ENCODE assay signal across 21 cellular contexts in genomic region chr9:133440884-133441283, GRCh38. TPM values are rescaled to one million over a fixed set of nuclear protein-coding genes. Genes with fewer than 3 reads are reported as not detected.
DNase-seq lines count a peak whose midpoint lies in the region; ATAC-seq and TF ChIP-seq lines count a peak whose summit lies in the region.
"Had no signal": no experiment of that assay in that cellular context is flagged by ENCODE, and none has a peak within 500 bp of the region (broad histone marks: within the 10 kb centered on the region; RNA-seq: fewer than 3 reads in every experiment).

No MANE protein-coding gene starts in this region.

- POLR2A ChIA-PET in activated CD8-positive, alpha-beta T cell treated with anti-CD3 and anti-CD28 coated beads for 36 hours (lab: Charles Lee): no interaction called here
- POLR2A ChIA-PET in activated CD8-positive, alpha-beta T cell treated with anti-CD3 and anti-CD28 coated beads, Interleukin-2, amount 10 ng/mL, durations not matched to agents 7 days and 5 days (lab: Charles Lee): no interaction called here

- no peak overlapping the region for H3K4me3 Mint-ChIP-seq in activated CD8-positive, alpha-beta T cell treated with anti-CD3 and anti-CD28 coated beads for 36 hours
- H3K4me3 Mint-ChIP-seq in activated CD8-positive, alpha-beta T cell treated with anti-CD3 and anti-CD28 coated beads, Interleukin-2, amount 10 ng/mL, durations not matched to agents 7 days and 5 days: no peak overlapping the region
- H3K4me3 Mint-ChIP-seq in effector memory CD8-positive, alpha-beta T cell: no peak overlapping the region
- H3K4me3 Mint-ChIP-seq in activated naive CD8-positive, alpha-beta T cell treated with anti-CD3 and anti-CD28 coated beads, Interleukin-2, amount 50 U/mL, for 24 hours: no peak overlapping the region
- H3K4me3 Mint-ChIP-seq: activated T-cell treated with anti-CD3 and anti-CD28 coated beads, Interleukin-2, amount 50 U/mL, for 4 hours; CD4-positive, alpha-beta memory T cell; H9 had no signal

- H3K27ac Mint-ChIP-seq in activated CD8-positive, alpha-beta T cell treated with anti-CD3 and anti-CD28 coated beads for 36 hours: no peak overlapping the region
- no peak overlapping the region for H3K27ac Mint-ChIP-seq in activated CD8-positive, alpha-beta T cell treated with anti-CD3 and anti-CD28 coated beads, Interleukin-2, amount 10 ng/mL, durations not matched to agents 7 days and 5 days
- H3K27ac Mint-ChIP-seq in effector memory CD8-positive, alpha-beta T cell: no peak overlapping the region
- H3K27ac Mint-ChIP-seq in activated naive CD8-positive, alpha-beta T cell treated with anti-CD3 and anti-CD28 coated beads, Interleukin-2, amount 50 U/mL, for 24 hours: no peak overlapping the region
- H3K27ac Mint-ChIP-seq: H9 had no signal

- peak; percentile 51 for ATAC-seq in activated CD8-positive, alpha-beta T cell treated with anti-CD3 and anti-CD28 coated beads for 36 hours
- no peak for ATAC-seq in activated CD8-positive, alpha-beta T cell treated with anti-CD3 and anti-CD28 coated beads, Interleukin-2, amount 10 ng/mL, durations not matched to agents 7 days and 5 days
- peak; percentile 47 for ATAC-seq in HG03432 (IDR thresholded peaks at IDR 0.05; ENCODE audit: unreplicated experiment)
- ATAC-seq in effector memory CD8-positive, alpha-beta T cell (replicated peaks): peak; percentile 58
- ATAC-seq in activated naive CD8-positive, alpha-beta T cell treated with anti-CD3 and anti-CD28 coated beads, Interleukin-2, amount 50 U/mL, for 24 hours: no peak
- ATAC-seq: activated T-cell treated with anti-CD3 and anti-CD28 coated beads, Interleukin-2, amount 50 U/mL, for 4 hours; left lobe of liver; stimulated activated naive CD8-positive, alpha-beta T cell treated with anti-CD3 and anti-CD28 coated beads, Interleukin-15, Interleukin-2, amounts not matched to agents 100 U/mL and 50 U/mL, for 24 hours had no signal

- 61 to 86% methylated on average over 12 of the region's 12 CpGs for WGBS in lower leg skin, 2 donors

- CTCF ChIA-PET in activated CD8-positive, alpha-beta T cell treated with anti-CD3 and anti-CD28 coated beads for 36 hours (lab: Charles Lee): interaction anchor here (1.4 kb wide), 1 partner anchor 24 kb away, joined by 4 read pairs; no protein-coding TSS in a partner anchor
- CTCF ChIA-PET in activated CD8-positive, alpha-beta T cell treated with anti-CD3 and anti-CD28 coated beads, Interleukin-2, amount 10 ng/mL, durations not matched to agents 7 days and 5 days (lab: Charles Lee): no interaction called here

- H3K9me3 Mint-ChIP-seq in activated CD8-positive, alpha-beta T cell treated with anti-CD3 and anti-CD28 coated beads for 36 hours: no peaks in the 10 kb centered on the region
- no peaks in the 10 kb centered on the region for H3K9me3 Mint-ChIP-seq in activated CD8-positive, alpha-beta T cell treated with anti-CD3 and anti-CD28 coated beads, Interleukin-2, amount 10 ng/mL, durations not matched to agents 7 days and 5 days (ENCODE audit: insufficient read depth)
- no peaks in the 10 kb centered on the region for H3K9me3 Mint-ChIP-seq in effector memory CD8-positive, alpha-beta T cell
- no peaks in the 10 kb centered on the region for H3K9me3 Mint-ChIP-seq in activated naive CD8-positive, alpha-beta T cell treated with anti-CD3 and anti-CD28 coated beads, Interleukin-2, amount 50 U/mL, for 24 hours
- H3K9me3 Mint-ChIP-seq: activated T-cell treated with anti-CD3 and anti-CD28 coated beads, Interleukin-2, amount 50 U/mL, for 4 hours; CD4-positive, alpha-beta memory T cell; H9 had no signal

- intact Hi-C loops in activated CD8-positive, alpha-beta T cell treated with anti-CD3 and anti-CD28 coated beads for 36 hours (cut with micrococcal nuclease): no loop called here
- intact Hi-C loops in lower leg skin (cut with DNase I; ENCODE audit: low total_unique reads): no loop called here

- no peaks in the 10 kb centered on the region for H3K36me3 Mint-ChIP-seq in activated CD8-positive, alpha-beta T cell treated with anti-CD3 and anti-CD28 coated beads for 36 hours (ENCODE audit: low read depth)
- no peaks in the 10 kb centered on the region for H3K36me3 Mint-ChIP-seq in activated CD8-positive, alpha-beta T cell treated with anti-CD3 and anti-CD28 coated beads, Interleukin-2, amount 10 ng/mL, durations not matched to agents 7 days and 5 days (ENCODE audit: low read depth)
- no peaks in the 10 kb centered on the region for H3K36me3 Mint-ChIP-seq in effector memory CD8-positive, alpha-beta T cell (ENCODE audit: insufficient read depth)
- no peaks in the 10 kb centered on the region for H3K36me3 Mint-ChIP-seq in activated naive CD8-positive, alpha-beta T cell treated with anti-CD3 and anti-CD28 coated beads, Interleukin-2, amount 50 U/mL, for 24 hours (ENCODE audit: low read depth)
- H3K36me3 Mint-ChIP-seq: CD4-positive, alpha-beta memory T cell had no signal

- no peak for DNase-seq in activated CD8-positive, alpha-beta T cell treated with anti-CD3 and anti-CD28 coated beads for 36 hours
- no peak for DNase-seq in activated CD8-positive, alpha-beta T cell treated with anti-CD3 and anti-CD28 coated beads, Interleukin-2, amount 10 ng/mL, durations not matched to agents 7 days and 5 days
- no peak for DNase-seq in effector memory CD8-positive, alpha-beta T cell
- peak; percentile 22 for DNase-seq in superior temporal gyrus (ENCODE audit: extremely low spot score)
- DNase-seq in activated naive CD8-positive, alpha-beta T cell treated with anti-CD3 and anti-CD28 coated beads, Interleukin-2, amount 50 U/mL, for 24 hours: no peak
- DNase-seq in NCI-H2227 (lab: John Stamatoyannopoulos, UW; ENCODE audit: unreplicated experiment): no peak
- DNase-seq in lower leg skin (ENCODE audit: low spot score in 2 of 2): no peak
- DNase-seq: 8988T; activated T-cell treated with anti-CD3 and anti-CD28 coated beads, Interleukin-2, amount 50 U/mL, for 4 hours; central memory CD4-positive, alpha-beta T cell; effector CD8-positive, alpha-beta T cell; H9; NCI-H146; NCI-H446; PC-9; stimulated activated naive CD8-positive, alpha-beta T cell treated with anti-CD3 and anti-CD28 coated beads, Interleukin-15, Interleukin-2, amounts not matched to agents 100 U/mL and 50 U/mL, for 24 hours; upper lobe of left lung had no signal

- no peak overlapping the region for H3K4me3 ChIP-seq in lower leg skin (ENCODE audit: low read depth, poor library complexity, severe bottlenecking)
- H3K4me3 ChIP-seq: PC-9, SK-N-MC, upper lobe of left lung had no signal

- TF ChIP-seq CTCF in activated CD8-positive, alpha-beta T cell treated with anti-CD3 and anti-CD28 coated beads for 36 hours (IDR thresholded peaks at IDR 0.05): no peak
- no peak for TF ChIP-seq CTCF in lower leg skin (IDR thresholded peaks at IDR 0.05)

- no peaks in the 10 kb centered on the region for H3K27me3 Mint-ChIP-seq in activated CD8-positive, alpha-beta T cell treated with anti-CD3 and anti-CD28 coated beads for 36 hours
- H3K27me3 Mint-ChIP-seq in activated CD8-positive, alpha-beta T cell treated with anti-CD3 and anti-CD28 coated beads, Interleukin-2, amount 10 ng/mL, durations not matched to agents 7 days and 5 days (ENCODE audit: low read depth): no peaks in the 10 kb centered on the region
- H3K27me3 Mint-ChIP-seq in effector memory CD8-positive, alpha-beta T cell: peaks cover 6 to 10% of the 10 kb centered on the region in 2 donors
- no peaks in the 10 kb centered on the region for H3K27me3 Mint-ChIP-seq in activated naive CD8-positive, alpha-beta T cell treated with anti-CD3 and anti-CD28 coated beads, Interleukin-2, amount 50 U/mL, for 24 hours
- H3K27me3 Mint-ChIP-seq: CD4-positive, alpha-beta memory T cell had no signal

- H3K4me1 Mint-ChIP-seq in activated CD8-positive, alpha-beta T cell treated with anti-CD3 and anti-CD28 coated beads for 36 hours (ENCODE audit: low read depth): peaks cover 5% of the 10 kb centered on the region
- no peaks in the 10 kb centered on the region for H3K4me1 Mint-ChIP-seq in activated CD8-positive, alpha-beta T cell treated with anti-CD3 and anti-CD28 coated beads, Interleukin-2, amount 10 ng/mL, durations not matched to agents 7 days and 5 days (ENCODE audit: low read depth)
- H3K4me1 Mint-ChIP-seq in effector memory CD8-positive, alpha-beta T cell (ENCODE audit: low read depth in 2 of 2): peaks cover 0 to 2% of the 10 kb centered on the region in 2 donors
- H3K4me1 Mint-ChIP-seq in activated naive CD8-positive, alpha-beta T cell treated with anti-CD3 and anti-CD28 coated beads, Interleukin-2, amount 50 U/mL, for 24 hours: peaks cover 7% of the 10 kb centered on the region
- H3K4me1 Mint-ChIP-seq: CD4-positive, alpha-beta memory T cell; H9 had no signal

- no peak for TF ChIP-seq POLR2A in lower leg skin (IDR thresholded peaks at IDR 0.05)

RNA-seq across cellular contexts. Expression of gene ADAMTS13, which starts 18.7 kb away (rescaled TPM):
- total RNA-seq in activated CD8-positive, alpha-beta T cell treated with anti-CD3 and anti-CD28 coated beads for 36 hours: 1 to 10 TPM; 2.5 to 2.9 TPM
- total RNA-seq in activated CD8-positive, alpha-beta T cell treated with anti-CD3 and anti-CD28 coated beads, Interleukin-2, amount 10 ng/mL, durations not matched to agents 7 days and 5 days: 1 to 10 TPM; 1.4 to 2.5 TPM
- total RNA-seq in lower leg skin: 1 to 10 TPM; 1.1 to 2.7 (median 1.8) TPM

RNA-seq across cellular contexts. Expression of gene CACFD1, which starts 18.9 kb away (rescaled TPM):
- 1 to 10 TPM; 1.3 to 1.4 TPM for total RNA-seq in activated CD8-positive, alpha-beta T cell treated with anti-CD3 and anti-CD28 coated beads for 36 hours
- total RNA-seq in activated CD8-positive, alpha-beta T cell treated with anti-CD3 and anti-CD28 coated beads, Interleukin-2, amount 10 ng/mL, durations not matched to agents 7 days and 5 days: 1 to 10 TPM; 1.3 to 2.4 TPM
- 10 to 100 TPM in 1 of 4 donors, 1 to 10 TPM in 3; 4.1 to 10.6 (median 8.0) TPM for total RNA-seq in lower leg skin

RNA-seq across cellular contexts. Expression of gene REXO4, which starts 23.1 kb away (rescaled TPM):
- total RNA-seq in activated CD8-positive, alpha-beta T cell treated with anti-CD3 and anti-CD28 coated beads for 36 hours: 10 to 100 TPM; 35.3 to 36.7 TPM
- total RNA-seq in activated CD8-positive, alpha-beta T cell treated with anti-CD3 and anti-CD28 coated beads, Interleukin-2, amount 10 ng/mL, durations not matched to agents 7 days and 5 days: 10 to 100 TPM; 23.6 to 25.7 TPM
- total RNA-seq in lower leg skin: 10 to 100 TPM; 18.8 to 26.5 (median 24.6) TPM

RNA-seq across cellular contexts. Expression of gene SLC2A6, which starts 38.0 kb away (rescaled TPM):
- 1 to 10 TPM; 5.4 to 6.7 TPM for total RNA-seq in activated CD8-positive, alpha-beta T cell treated with anti-CD3 and anti-CD28 coated beads for 36 hours
- total RNA-seq in activated CD8-positive, alpha-beta T cell treated with anti-CD3 and anti-CD28 coated beads, Interleukin-2, amount 10 ng/mL, durations not matched to agents 7 days and 5 days: 10 to 100 TPM; 14.1 to 17.0 TPM
- 1 to 10 TPM in 1 of 4 donors, under 1 TPM in 1, not detected in 2; 0.54 to 1.0 TPM for total RNA-seq in lower leg skin

Comparison
In these comparisons a context has a peak if more than half of its experiments do, and no peak if none do; other contexts are left out.
1. ATAC-seq: peak in activated CD8-positive, alpha-beta T cell treated with anti-CD3 and anti-CD28 coated beads for 36 hours (single experiment), HG03432 (single experiment) and effector memory CD8-positive, alpha-beta T cell (single experiment); none in activated CD8-positive, alpha-beta T cell treated with anti-CD3 and anti-CD28 coated beads, Interleukin-2, amount 10 ng/mL, durations not matched to agents 7 days and 5 days (single experiment) and activated naive CD8-positive, alpha-beta T cell treated with anti-CD3 and anti-CD28 coated beads, Interleukin-2, amount 50 U/mL, for 24 hours (single experiment).